Comparison of ENCODE assay signal across 21 cellular contexts in the genomic region with DNA sequence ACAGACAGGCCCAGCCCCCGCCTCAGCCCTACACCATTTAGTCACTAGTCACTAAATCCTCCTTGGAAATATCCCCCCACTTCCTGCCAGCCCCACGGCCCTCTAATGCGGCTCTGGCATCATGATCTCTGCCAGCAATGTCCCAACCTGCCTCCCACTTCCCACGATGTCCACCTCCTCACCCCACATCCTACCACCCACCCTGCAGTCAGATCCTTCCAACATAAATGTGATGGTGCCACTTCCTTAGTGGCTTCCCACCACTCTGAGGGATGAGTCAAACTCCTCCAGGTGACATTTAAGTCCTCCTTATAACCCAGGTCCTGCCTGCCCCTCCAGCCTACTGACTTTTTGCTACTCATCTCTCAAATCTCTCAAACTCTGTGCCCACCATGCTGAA.
"Had no signal": no experiment of that assay in that cellular context is flagged by ENCODE, and none has a peak within 500 bp of the region (broad histone marks: within the 10 kb centered on the region; RNA-seq: fewer than 3 reads in every experiment).

No MANE protein-coding gene starts in this region.

- H3K27ac ChIP-seq: brain microvascular endothelial cell, gastrocnemius medialis, heart left ventricle, left ventricle myocardium inferior, suprapubic skin, upper lobe of right lung had no signal

- H3K9me3 ChIP-seq: gastrocnemius medialis, suprapubic skin, upper lobe of right lung had no signal

- H3K27ac Mint-ChIP-seq: activated T-helper 17 cell treated with anti-CD3 and anti-CD28 coated beads, Interleukin-2, amount 50 U/mL, for 72 hours; progenitor cell of endocrine pancreas had no signal

- DNase-seq: activated CD4-positive, alpha-beta T cell treated with anti-CD3 and anti-CD28 coated beads, Interleukin-2, amount 50 U/mL, for 1 hour; activated CD4-positive, CD25-positive, alpha-beta regulatory T cell; activated naive CD4-positive, alpha-beta T cell treated with Interleukin-2 at 50 U/mL for 16 hours; activated T-cell treated with anti-CD3 and anti-CD28 coated beads for 4 hours; aorta; brain microvascular endothelial cell; cortex of kidney; effector CD4-positive, alpha-beta T cell; gastrocnemius medialis; heart left ventricle; left ventricle myocardium inferior; mammary epithelial cell; stimulated activated CD4-positive, alpha-beta T cell treated with anti-CD3 and anti-CD28 coated beads, Interleukin-12 subunit alpha, Interleukin-12 subunit beta, amount 100 ng/mL, for 4 hours; stimulated activated CD4-positive, alpha-beta T cell treated with anti-CD3 and anti-CD28 coated beads, Interleukin-1b, Interleukin-23, amount 100 ng/mL, for 48 hours; stimulated activated CD8-positive, alpha-beta memory T cell treated with anti-CD3 and anti-CD28 coated beads, Interleukin-4, amount 100 ng/mL, for 48 hours; stimulated activated naive CD4-positive, alpha-beta T cell treated with Interleukin-2 at 50 U/mL for 16 hours; T1000; upper lobe of right lung had no signal

- H3K4me3 Mint-ChIP-seq: activated T-helper 17 cell treated with anti-CD3 and anti-CD28 coated beads, Interleukin-2, amount 50 U/mL, for 72 hours had no signal

- H3K9me3 Mint-ChIP-seq: activated T-helper 17 cell treated with anti-CD3 and anti-CD28 coated beads, Interleukin-2, amount 50 U/mL, for 72 hours had no signal

- H3K36me3 ChIP-seq: brain microvascular endothelial cell, gastrocnemius medialis, heart left ventricle, left ventricle myocardium inferior, suprapubic skin, upper lobe of right lung had no signal

- H3K4me3 ChIP-seq: gastrocnemius medialis, heart left ventricle, left ventricle myocardium inferior, suprapubic skin, upper lobe of right lung had no signal

- H3K4me1 ChIP-seq: gastrocnemius medialis, heart left ventricle, left ventricle myocardium inferior, upper lobe of right lung had no signal

- H3K27me3 ChIP-seq: brain microvascular endothelial cell, gastrocnemius medialis, heart left ventricle, suprapubic skin, upper lobe of right lung had no signal

- H3K27me3 Mint-ChIP-seq: progenitor cell of endocrine pancreas had no signal
